ENCODE assay signal across 8 cellular contexts in genomic region chr4:77076889-77077635, GRCh38. TPM values are rescaled to one million over a fixed set of nuclear protein-coding genes. Genes with fewer than 3 reads are reported as not detected.
DNase-seq lines count a peak whose midpoint lies in the region; ATAC-seq, FAIRE-seq and TF ChIP-seq lines count a peak whose summit lies in the region.

No MANE protein-coding gene starts in this region.

- no peaks in the 10 kb centered on the region for H3K27me3 Mint-ChIP-seq in astrocyte (ENCODE audit: low read depth, unreplicated experiment)

- peaks cover 29% of the 10 kb centered on the region for H4K20me1 ChIP-seq in astrocyte (ENCODE audit: insufficient read depth, low read length)

- TF ChIP-seq POLR2A in uterus (IDR thresholded peaks at IDR 0.05), result no peak

- peak overlapping the region; percentile 66 to 92 (median 80) for H3K4me3 ChIP-seq in heart right ventricle
- peak overlapping the region; percentile 79 for H3K4me3 ChIP-seq in astrocyte (ENCODE audit: insufficient read depth, low read depth, low read length)
- peak overlapping the region; percentile 96 for H3K4me3 ChIP-seq in mesodermal cell (ENCODE audit: extremely low read depth, insufficient read depth, low read length, poor library complexity, severe bottlenecking)
- H3K4me3 ChIP-seq in uterus, result peak overlapping the region; percentile 78 to 95

- DNase-seq in heart right ventricle (no peak), left ventricle myocardium superior (no peak), astrocyte (ENCODE audit: low read depth) (no peak), uterus (no peak), NCI-H187 treated with DMSO at 0.1 percent for 48 hours (lab: John Stamatoyannopoulos, UW) (no peak), glomerular visceral epithelial cell (ENCODE audit: extremely low spot score) (no peak)

- H3K27ac Mint-ChIP-seq in astrocyte (ENCODE audit: unreplicated experiment), result peak overlapping the region; percentile 100

- H3K4me1 ChIP-seq in heart right ventricle (peaks cover 0 to 54% (median 26%) of the 10 kb centered on the region in 9 donors), astrocyte (ENCODE audit: insufficient read depth, low read length) (peaks cover 18% of the 10 kb centered on the region), mesodermal cell (ENCODE audit: control insufficient read depth, insufficient read depth, low read length, poor library complexity, severe bottlenecking) (peaks cover 7% of the 10 kb centered on the region), uterus (peaks cover 0 to 5% of the 10 kb centered on the region in 2 donors)

- H3K36me3 ChIP-seq in heart right ventricle (peaks cover 0 to 4% (median 0%) of the 10 kb centered on the region in 9 donors), astrocyte (ENCODE audit: insufficient read depth, low read length) (no peaks in the 10 kb centered on the region), mesodermal cell (ENCODE audit: control insufficient read depth, insufficient read depth, low read length) (peaks cover 7% of the 10 kb centered on the region), uterus (no peaks in the 10 kb centered on the region)

- ATAC-seq in heart right ventricle (no peak), left ventricle myocardium superior (no peak), GM18520 (IDR thresholded peaks at IDR 0.05; ENCODE audit: unreplicated experiment) (no peak)

- peak overlapping the region; percentile 88 for H3K4me2 ChIP-seq in astrocyte (ENCODE audit: low read length)

- peaks cover 48% of the 10 kb centered on the region for H3K79me2 ChIP-seq in astrocyte (ENCODE audit: insufficient read depth, low read length)

- 85 to 88% methylated on average over 10 of the region's 10 CpGs for WGBS in heart right ventricle, 2 donors
- 92 to 97% methylated on average over 7 to 8 of the region's 10 CpGs for WGBS in mesodermal cell (ENCODE audit: insufficient coverage in 2 of 2), 2 experiments

- intact Hi-C loops in heart right ventricle (cut with DNase I) (loop anchor here in 5 of 10 donors (1.0 to 10.0 kb wide), 5 partner anchors 80 to 862 kb away; partner anchors contain the start of genes CCNG2 (in 5 of the 5) and SCARB2 (in 1 of the 5)), left ventricle myocardium superior (cut with micrococcal nuclease) (no loop called here), uterus (cut with DNase I; ENCODE audit: low total_unique reads) (loop anchor here (2.0 kb wide), 1 partner anchor 80 kb away; the partner anchor contains the start of gene CCNG2)

- no peak for TF ChIP-seq CTCF in heart right ventricle (IDR thresholded peaks at IDR 0.05)
- no peak for TF ChIP-seq CTCF in astrocyte (IDR thresholded peaks at IDR 0.05; ENCODE audit: insufficient read depth, low read depth, low read length)
- TF ChIP-seq CTCF in uterus (IDR thresholded peaks at IDR 0.05), result no peak

- FAIRE-seq in astrocyte (lab: Jason Lieb, UNC), result no peak

- no peaks in the 10 kb centered on the region for H3K27me3 ChIP-seq in heart right ventricle
- H3K27me3 ChIP-seq in astrocyte (ENCODE audit: insufficient read depth, low read length), result no peaks in the 10 kb centered on the region
- H3K27me3 ChIP-seq in uterus, result no peaks in the 10 kb centered on the region

- H2AFZ ChIP-seq in astrocyte (ENCODE audit: low read depth, low read length), result no peak overlapping the region

- H3K9ac ChIP-seq in astrocyte (ENCODE audit: low read length), result peak overlapping the region; percentile 98

- peaks cover 4% of the 10 kb centered on the region for H3K4me1 Mint-ChIP-seq in astrocyte (ENCODE audit: low read depth, unreplicated experiment)

- H3K36me3 Mint-ChIP-seq in astrocyte (ENCODE audit: low read depth, unreplicated experiment), result no peaks in the 10 kb centered on the region

- H3K9me3 ChIP-seq in heart right ventricle (no peaks in the 10 kb centered on the region), astrocyte (ENCODE audit: insufficient read depth, low read depth, low read length) (no peaks in the 10 kb centered on the region), mesodermal cell (ENCODE audit: control insufficient read depth, low read length) (no peaks in the 10 kb centered on the region), uterus (no peaks in the 10 kb centered on the region)

- H3K9me3 Mint-ChIP-seq in astrocyte (ENCODE audit: unreplicated experiment), result no peaks in the 10 kb centered on the region

- H3K4me3 Mint-ChIP-seq in astrocyte (ENCODE audit: unreplicated experiment), result peak overlapping the region; percentile 95

- peak overlapping the region; percentile 91 to 100 (median 99) for H3K27ac ChIP-seq in heart right ventricle
- peak overlapping the region; percentile 100 for H3K27ac ChIP-seq in astrocyte (ENCODE audit: low read depth, low read length)
- peak overlapping the region; percentile 100 for H3K27ac ChIP-seq in mesodermal cell (ENCODE audit: low read depth, low read length, severe bottlenecking)
- H3K27ac ChIP-seq in uterus, result peak overlapping the region; percentile 99 to 100

RNA-seq across cellular contexts. Expression of gene CCNI, which starts 1.3 kb away (rescaled TPM):
- total RNA-seq in heart right ventricle, result 100 to 1,000 TPM; 223 to 354 (median 306) TPM
- polyA plus RNA-seq in heart right ventricle, result 100 to 1,000 TPM in 1 of 2 donors, 10 to 100 TPM in 1; 30.8 to 135 TPM
- total RNA-seq in left ventricle myocardium superior, result 294 TPM
- 135 and 141 TPM in 2 replicates for total RNA-seq in astrocyte
- 342 TPM for polyA plus RNA-seq in mesodermal cell (2013, experiment 1 of 2)
- polyA plus RNA-seq in mesodermal cell (2013, experiment 2 of 2), result 317 TPM
- 100 to 1,000 TPM; 137 to 471 (median 239) TPM for total RNA-seq in uterus
